ENCODE assay signal across 1 cellular context in the genomic region with DNA sequence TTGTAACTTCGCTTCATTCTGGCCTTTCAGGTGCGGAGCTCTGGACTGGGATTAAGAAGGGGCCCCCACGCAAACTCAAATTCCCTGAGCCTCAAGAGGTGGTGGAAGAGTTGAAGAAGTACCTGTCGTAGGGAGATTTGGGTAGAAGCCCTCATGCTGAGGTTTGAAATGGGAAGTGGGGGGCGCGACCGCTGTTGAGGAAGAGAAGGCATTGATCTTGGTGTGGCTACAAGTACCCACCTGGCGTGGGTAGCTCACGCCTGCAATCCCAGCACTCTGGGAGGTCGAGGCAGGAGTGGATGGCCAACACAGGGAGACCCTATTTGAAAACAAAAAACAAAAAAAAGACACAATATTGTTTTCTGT.
TF ChIP-seq lines count a peak whose summit lies in the region.

No MANE protein-coding gene starts in this region.

TF ChIP-seq in K562, 482 proteins besides CTCF, POLR2A, EP300 and RAD21:
- TF ChIP-seq ZNF232 (CRISPR knock-in tag; IDR thresholded peaks at IDR 0.05) = 0 out of 2 replicates have a peak, but pooled peaks have one; percentile 16
- no peak for TF ChIP-seq ZNF23 (CRISPR knock-in tag; IDR thresholded peaks at IDR 0.05)
- peak; percentile 33; the same call in 1 of the 2 replicates for TF ChIP-seq SPI1 (IDR thresholded peaks at IDR 0.05; ENCODE audit: borderline replicate concordance, low read depth, low read length)
- TF ChIP-seq, protein P1, sequence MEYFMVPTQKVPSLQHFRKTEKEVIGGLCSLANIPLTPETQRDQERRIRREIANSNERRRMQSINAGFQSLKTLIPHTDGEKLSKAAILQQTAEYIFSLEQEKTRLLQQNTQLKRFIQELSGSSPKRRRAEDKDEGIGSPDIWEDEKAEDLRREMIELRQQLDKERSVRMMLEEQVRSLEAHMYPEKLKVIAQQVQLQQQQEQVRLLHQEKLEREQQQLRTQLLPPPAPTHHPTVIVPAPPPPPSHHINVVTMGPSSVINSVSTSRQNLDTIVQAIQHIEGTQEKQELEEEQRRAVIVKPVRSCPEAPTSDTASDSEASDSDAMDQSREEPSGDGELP (CRISPR knock-in tag; IDR thresholded peaks at IDR 0.05; ENCODE audit: borderline replicate concordance) = no peak
